17 cellular contexts compared by ENCODE assay signal in the genomic region with DNA sequence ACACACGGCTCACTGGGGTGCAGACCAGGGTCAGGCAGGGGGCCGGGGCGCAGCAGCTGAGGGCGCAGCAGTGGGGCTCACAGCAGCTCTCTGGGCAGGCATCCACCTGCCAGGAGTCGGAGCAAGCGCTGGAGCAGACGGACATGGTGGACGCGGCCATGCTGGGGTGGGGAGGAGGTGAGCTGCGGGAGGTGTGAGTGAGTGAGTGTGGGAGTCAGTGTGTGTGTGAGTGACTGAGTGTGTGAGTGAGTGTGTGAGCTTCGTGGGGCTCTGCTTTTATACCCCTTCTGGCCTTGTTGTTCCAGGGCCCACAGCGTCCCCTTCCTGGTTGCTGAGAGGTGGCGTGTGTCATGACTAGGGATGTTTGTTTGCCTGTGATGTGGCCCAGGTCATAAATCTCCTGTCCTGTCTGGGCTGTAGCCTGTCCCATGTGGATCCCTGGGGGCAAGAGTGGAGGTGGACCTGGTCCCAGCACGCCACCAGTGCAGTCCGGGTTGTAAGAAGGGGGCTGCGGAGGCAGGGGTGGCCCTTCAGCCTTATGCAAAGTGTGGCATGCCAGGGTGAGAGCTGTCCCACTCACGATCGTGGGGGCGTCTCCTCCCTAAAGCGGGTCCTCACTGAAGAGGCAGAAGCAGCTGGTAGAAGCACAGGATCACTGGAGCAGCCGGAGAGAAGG. TPM values are rescaled to one million over a fixed set of nuclear protein-coding genes. Genes with fewer than 3 reads are reported as not detected.
"Had no signal": no experiment of that assay in that cellular context is flagged by ENCODE, and none has a peak within 500 bp of the region (broad histone marks: within the 10 kb centered on the region; RNA-seq: fewer than 3 reads in every experiment).

A gene with protein sequence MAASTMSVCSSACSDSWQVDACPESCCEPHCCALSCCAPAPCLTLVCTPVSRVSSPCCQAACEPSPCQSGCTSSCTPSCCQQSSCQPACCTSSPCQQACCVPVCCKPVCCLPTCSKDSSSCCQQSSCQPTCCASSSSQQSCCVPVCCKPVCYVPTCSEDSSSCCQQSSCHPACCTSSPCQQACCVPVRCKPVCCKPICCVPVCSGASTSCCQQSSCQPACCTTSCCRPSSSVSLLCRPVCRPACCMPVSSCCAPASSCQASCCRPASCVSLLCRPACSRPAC (minus strand): TSS at position 205 of the 676 bp plus-strand sequence. CDS start 45 bp downstream, at position 160.

- ATAC-seq: activated CD4-positive, CD25-positive, alpha-beta regulatory T cell treated with anti-CD3 and anti-CD28 coated beads, Interleukin-2, amount 50 U/mL, for 24 hours; activated T-helper 17 cell treated with anti-CD3 and anti-CD28 coated beads, Interleukin-2, amount 50 U/mL, for 72 hours; esophagus mucosa; stimulated activated naive CD8-positive, alpha-beta T cell treated with anti-CD3 and anti-CD28 coated beads, Interleukin-15, Interleukin-2, amounts not matched to agents 100 U/mL and 50 U/mL, for 24 hours had no signal

- H3K36me3 Mint-ChIP-seq: activated naive CD4-positive, alpha-beta T cell treated with anti-CD3 and anti-CD28 coated beads, Interleukin-2, amount 50 U/mL, for 24 hours; memory B cell; type B pancreatic cell had no signal

- H3K27ac Mint-ChIP-seq: activated naive CD4-positive, alpha-beta T cell treated with anti-CD3 and anti-CD28 coated beads, Interleukin-2, amount 50 U/mL, for 24 hours; activated T-helper 17 cell treated with anti-CD3 and anti-CD28 coated beads, Interleukin-2, amount 50 U/mL, for 72 hours; dendritic cell treated with granulocyte-macrophage colony-stimulating factor and Interleukin-4, amounts not matched to agents 40 ng/mL and 50 ng/mL, for 4 days; memory B cell; type B pancreatic cell had no signal

- H3K4me3 ChIP-seq: SJCRH30, suprapubic skin had no signal

- H3K36me3 ChIP-seq: SJCRH30, suprapubic skin had no signal

- H3K27ac ChIP-seq: SJCRH30, suprapubic skin had no signal

- H3K4me3 Mint-ChIP-seq: activated naive CD4-positive, alpha-beta T cell treated with anti-CD3 and anti-CD28 coated beads, Interleukin-2, amount 50 U/mL, for 24 hours; activated T-helper 17 cell treated with anti-CD3 and anti-CD28 coated beads, Interleukin-2, amount 50 U/mL, for 72 hours; central memory CD8-positive, alpha-beta T cell; dendritic cell treated with granulocyte-macrophage colony-stimulating factor and Interleukin-4, amounts not matched to agents 40 ng/mL and 50 ng/mL, for 4 days; memory B cell; type B pancreatic cell had no signal

- H3K27me3 Mint-ChIP-seq: activated naive CD4-positive, alpha-beta T cell treated with anti-CD3 and anti-CD28 coated beads, Interleukin-2, amount 50 U/mL, for 24 hours; activated T-helper 17 cell treated with anti-CD3 and anti-CD28 coated beads, Interleukin-2, amount 50 U/mL, for 72 hours; central memory CD8-positive, alpha-beta T cell; dendritic cell treated with granulocyte-macrophage colony-stimulating factor and Interleukin-4, amounts not matched to agents 40 ng/mL and 50 ng/mL, for 4 days; type B pancreatic cell had no signal

- H3K27me3 ChIP-seq: SJCRH30 had no signal

- H3K4me1 Mint-ChIP-seq: activated naive CD4-positive, alpha-beta T cell treated with anti-CD3 and anti-CD28 coated beads, Interleukin-2, amount 50 U/mL, for 24 hours; activated T-helper 17 cell treated with anti-CD3 and anti-CD28 coated beads, Interleukin-2, amount 50 U/mL, for 72 hours; central memory CD8-positive, alpha-beta T cell; memory B cell had no signal

- DNase-seq: activated CD4-positive, alpha-beta T cell treated with anti-CD3 and anti-CD28 coated beads, Interleukin-2, amount 50 U/mL, for 4 hours; foreskin fibroblast; SJCRH30; stimulated activated CD4-positive, alpha-beta T cell treated with anti-CD3 and anti-CD28 coated beads, Interleukin-1b, Interleukin-23, amount 100 ng/mL, for 48 hours; stimulated activated naive CD8-positive, alpha-beta T cell treated with anti-CD3 and anti-CD28 coated beads, Interleukin-15, Interleukin-2, amounts not matched to agents 100 U/mL and 50 U/mL, for 24 hours had no signal

- H3K4me1 ChIP-seq: SJCRH30, suprapubic skin had no signal

- H3K9me3 Mint-ChIP-seq: activated naive CD4-positive, alpha-beta T cell treated with anti-CD3 and anti-CD28 coated beads, Interleukin-2, amount 50 U/mL, for 24 hours; activated T-helper 17 cell treated with anti-CD3 and anti-CD28 coated beads, Interleukin-2, amount 50 U/mL, for 72 hours; central memory CD8-positive, alpha-beta T cell; dendritic cell treated with granulocyte-macrophage colony-stimulating factor and Interleukin-4, amounts not matched to agents 40 ng/mL and 50 ng/mL, for 4 days; memory B cell; type B pancreatic cell had no signal

RNA-seq across cellular contexts. Expression of the gene that starts here (rescaled TPM):
- total RNA-seq: activated T-helper 17 cell treated with anti-CD3 and anti-CD28 coated beads, Interleukin-2, amount 50 U/mL, for 72 hours; esophagus mucosa; right cardiac atrium; SJCRH30; T-helper 2 cell treated with Interferon-gamma antibody and Interleukin-4, amounts not matched to agents 100 ng/mL and 5 ng/mL, for 36 hours had no signal
- polyA plus RNA-seq: neural cell, right cardiac atrium had no signal
